In genomic region chr15:98144388-98144787, GRCh38 we compare ENCODE assay signal across 12 cellular contexts.
DNase-seq lines count a peak whose midpoint lies in the region; ATAC-seq and TF ChIP-seq lines count a peak whose summit lies in the region.
"Had no signal": no experiment of that assay in that cellular context is flagged by ENCODE, and none has a peak within 500 bp of the region (broad histone marks: within the 10 kb centered on the region; RNA-seq: fewer than 3 reads in every experiment).

No MANE protein-coding gene starts in this region.

- POLR2A ChIA-PET in MCF 10A (lab: Yijun Ruan, JAX), result no interaction called here

- H3K4me1 ChIP-seq in breast epithelium, result no peaks in the 10 kb centered on the region
- H3K4me1 ChIP-seq in RWPE2 (ENCODE audit: insufficient read depth, poor library complexity, severe bottlenecking), result peaks cover 7% of the 10 kb centered on the region
- H3K4me1 ChIP-seq in foreskin keratinocyte, result peaks cover 16% of the 10 kb centered on the region
- H3K4me1 ChIP-seq: HAP-1 had no signal

- H3K27ac ChIP-seq in breast epithelium, result no peak overlapping the region
- H3K27ac ChIP-seq in RWPE2 (ENCODE audit: poor library complexity, severe bottlenecking), result peak overlapping the region; percentile 1
- H3K27ac ChIP-seq in foreskin keratinocyte, result peak overlapping the region; percentile 33
- H3K27ac ChIP-seq: 22Rv1 had no signal

- CTCF ChIA-PET in MCF 10A (lab: Yijun Ruan, JAX), result interaction anchor here (1.3 kb wide), 1 partner anchor 33 kb away, joined by 3 read pairs; no protein-coding TSS in a partner anchor

- DNase-seq in MCF 10A (ENCODE audit: unreplicated experiment), result peak; percentile 65
- DNase-seq in breast epithelium (ENCODE audit: low spot score in 2 of 2), result no peak
- peak; percentile 79 for DNase-seq in RWPE2 (ENCODE audit: low spot score)
- peak; percentile 47 to 62 for DNase-seq in foreskin keratinocyte
- no peak for DNase-seq in cortex of kidney (lab: John Stamatoyannopoulos, UW)
- no peak for DNase-seq in putamen (ENCODE audit: low spot score)
- no peak for DNase-seq in GM03348 (ENCODE audit: low spot score)
- DNase-seq: Calu3; CD4-positive, CD25-positive, alpha-beta regulatory T cell; DMS 273 treated with DMSO at 0.1 percent for 48 hours had no signal

- no peaks in the 10 kb centered on the region for H3K9me3 Mint-ChIP-seq in MCF 10A (ENCODE audit: unreplicated experiment)

- H3K27me3 ChIP-seq in breast epithelium, result no peaks in the 10 kb centered on the region
- H3K27me3 ChIP-seq in RWPE2 (ENCODE audit: insufficient read depth, poor library complexity, severe bottlenecking), result no peaks in the 10 kb centered on the region
- H3K27me3 ChIP-seq in foreskin keratinocyte, result no peaks in the 10 kb centered on the region

- no peak overlapping the region for H3K4me3 ChIP-seq in breast epithelium
- H3K4me3 ChIP-seq in RWPE2 (ENCODE audit: severe bottlenecking), result no peak overlapping the region
- H3K4me3 ChIP-seq: HAP-1 had no signal

- no peak overlapping the region for H3K27ac Mint-ChIP-seq in MCF 10A (ENCODE audit: low read depth, unreplicated experiment)

- H3K4me3 Mint-ChIP-seq in MCF 10A (ENCODE audit: unreplicated experiment), result no peak overlapping the region
- H3K4me3 Mint-ChIP-seq: CD4-positive, CD25-positive, alpha-beta regulatory T cell had no signal

- TF ChIP-seq CTCF in MCF 10A (IDR thresholded peaks at IDR 0.05; ENCODE audit: unreplicated experiment), result no peak
- TF ChIP-seq CTCF in breast epithelium (IDR thresholded peaks at IDR 0.05), result no peak
- no peak for TF ChIP-seq CTCF in RWPE2 (IDR thresholded peaks at IDR 0.05; ENCODE audit: poor library complexity, severe bottlenecking)
- no peak for TF ChIP-seq CTCF in foreskin keratinocyte (conservative IDR thresholded peaks at IDR 0.05)

- peaks cover 11% of the 10 kb centered on the region for H3K4me1 Mint-ChIP-seq in MCF 10A (ENCODE audit: insufficient read depth, unreplicated experiment)

- intact Hi-C loops in MCF 10A (cut with micrococcal nuclease), result no loop called here
- intact Hi-C loops in breast epithelium (cut with DNase I; ENCODE audit: low total_unique reads), result no loop called here

- peak; percentile 87 for ATAC-seq in RWPE2 (ENCODE audit: low read depth)
- peak; percentile 95 for ATAC-seq in foreskin keratinocyte

- H3K36me3 ChIP-seq in breast epithelium, result no peaks in the 10 kb centered on the region
- H3K36me3 ChIP-seq in RWPE2 (ENCODE audit: low read depth), result no peaks in the 10 kb centered on the region
- H3K36me3 ChIP-seq: HAP-1 had no signal

- H3K9me3 ChIP-seq in breast epithelium (no peaks in the 10 kb centered on the region), RWPE2 (ENCODE audit: severe bottlenecking) (no peaks in the 10 kb centered on the region)
- H3K9me3 ChIP-seq: HAP-1 had no signal

- H3K36me3 Mint-ChIP-seq in MCF 10A (ENCODE audit: insufficient read depth, unreplicated experiment), result no peaks in the 10 kb centered on the region
- H3K36me3 Mint-ChIP-seq: CD4-positive, CD25-positive, alpha-beta regulatory T cell had no signal

- H3K27me3 Mint-ChIP-seq in MCF 10A (ENCODE audit: insufficient read depth, unreplicated experiment), result no peaks in the 10 kb centered on the region

- BruUV-seq in MCF 10A (replicated peaks; lab: Mats Ljungman, UMichigan), result no TSS peak

- no peak for TF ChIP-seq POLR2A in breast epithelium (IDR thresholded peaks at IDR 0.05)

Comparison
In these comparisons a context has a peak if more than half of its experiments do, and no peak if none do; other contexts are left out.
1. DNase-seq: peak in MCF 10A (single experiment), RWPE2 (single experiment) and foreskin keratinocyte (2 of 2); none in breast epithelium (0 of 2), cortex of kidney (single experiment), putamen (single experiment) and GM03348 (single experiment).
2. H3K27ac ChIP-seq: peak in RWPE2 (single experiment) and foreskin keratinocyte (single experiment); none in breast epithelium (0 of 2).